In the genomic region with DNA sequence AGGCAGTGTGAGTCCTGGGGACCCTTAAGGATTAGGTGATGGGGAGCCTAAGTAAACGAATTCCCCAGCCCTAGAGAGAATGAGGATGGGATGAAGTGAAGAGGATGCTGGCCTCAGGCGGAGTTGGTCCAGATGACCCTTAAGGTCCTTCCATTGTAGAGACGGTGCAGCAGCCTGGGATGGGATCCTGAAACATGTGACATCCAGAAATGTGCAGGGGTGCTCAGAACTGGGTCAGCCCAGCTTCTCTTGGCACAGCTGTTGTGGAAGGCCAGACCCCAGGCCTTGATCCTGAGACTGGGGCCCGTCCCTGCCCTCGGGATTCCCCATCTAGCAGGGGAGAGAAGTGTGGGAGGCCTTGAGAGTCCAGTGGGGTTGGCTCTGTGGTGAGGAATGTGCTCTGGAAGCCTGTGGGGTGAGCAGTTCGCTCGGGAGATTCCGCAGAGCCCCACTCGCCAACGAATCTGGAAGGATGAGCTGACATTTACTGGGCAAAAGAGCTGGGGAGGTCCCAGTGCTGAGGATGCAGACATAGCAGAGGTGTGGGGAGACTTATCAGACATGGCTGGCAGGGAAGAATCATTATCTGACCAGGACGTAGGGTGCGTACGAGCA, we compare ENCODE assay signal across 28 cellular contexts. TPM values are rescaled to one million over a fixed set of nuclear protein-coding genes. Genes with fewer than 3 reads are reported as not detected.
A peak's percentile ranks its signal among the peaks of the same experiment; 100 is the strongest.
DNase-seq lines count a peak whose midpoint lies in the region; ATAC-seq, FAIRE-seq and TF ChIP-seq lines count a peak whose summit lies in the region.
"Had no signal": no experiment of that assay in that cellular context is flagged by ENCODE, and none has a peak within 500 bp of the region (broad histone marks: within the 10 kb centered on the region; RNA-seq: fewer than 3 reads in every experiment).

No MANE protein-coding gene starts in this region.

- no peak overlapping the region for H2AFZ ChIP-seq in smooth muscle cell (ENCODE audit: low read depth)
- H2AFZ ChIP-seq: GM23248 had no signal

- H3K27me3 Mint-ChIP-seq in CD4-positive, CD25-positive, alpha-beta regulatory T cell = no peaks in the 10 kb centered on the region
- H3K27me3 Mint-ChIP-seq in activated T-cell treated with anti-CD3 and anti-CD28 coated beads, Interleukin-2, amount 50 U/mL, for 72 hours (ENCODE audit: low read depth) = no peaks in the 10 kb centered on the region

- H3K36me3 Mint-ChIP-seq in CD4-positive, CD25-positive, alpha-beta regulatory T cell = peaks cover 34% of the 10 kb centered on the region
- peaks cover 2 to 4% of the 10 kb centered on the region in 2 donors for H3K36me3 Mint-ChIP-seq in activated T-cell treated with anti-CD3 and anti-CD28 coated beads, Interleukin-2, amount 50 U/mL, for 72 hours (ENCODE audit: insufficient read depth in 2 of 2)

- H3K27ac Mint-ChIP-seq in CD4-positive, CD25-positive, alpha-beta regulatory T cell = peak overlapping the region in 2 of 3 donors; percentile 33 to 65
- no peak overlapping the region for H3K27ac Mint-ChIP-seq in activated T-cell treated with anti-CD3 and anti-CD28 coated beads, Interleukin-2, amount 50 U/mL, for 72 hours
- H3K27ac Mint-ChIP-seq: HFFc6, WTC11 had no signal

- no peak for TF ChIP-seq POLR2A in stomach (IDR thresholded peaks at IDR 0.05)

- ATAC-seq in CD4-positive, CD25-positive, alpha-beta regulatory T cell (ENCODE audit: low read depth in 2 of 2) = no peak
- no peak for ATAC-seq in activated T-cell treated with anti-CD3 and anti-CD28 coated beads, Interleukin-2, amount 50 U/mL, for 72 hours (replicated peaks in 1 of 2)
- no peak for ATAC-seq in GM21717 (IDR thresholded peaks at IDR 0.05; ENCODE audit: unreplicated experiment)
- ATAC-seq: GM12878, right cardiac atrium, WTC11 had no signal

- H3K9me3 ChIP-seq in CD4-positive, CD25-positive, alpha-beta regulatory T cell (ENCODE audit: control insufficient read depth in 2 of 2, low read length in 2 of 2) = no peaks in the 10 kb centered on the region
- H3K9me3 ChIP-seq in ascending aorta = no peaks in the 10 kb centered on the region
- no peaks in the 10 kb centered on the region for H3K9me3 ChIP-seq in kidney (ENCODE audit: control insufficient read depth in 1 of 2, low read length in 2 of 2)
- no peaks in the 10 kb centered on the region for H3K9me3 ChIP-seq in stomach
- no peaks in the 10 kb centered on the region for H3K9me3 ChIP-seq in smooth muscle cell (replicated peaks; ENCODE audit: low read depth)
- H3K9me3 ChIP-seq: ovary had no signal

- peaks cover 0 to 2% (median 0%) of the 10 kb centered on the region in 7 donors for H3K9me3 Mint-ChIP-seq in CD4-positive, CD25-positive, alpha-beta regulatory T cell
- H3K9me3 Mint-ChIP-seq in activated T-cell treated with anti-CD3 and anti-CD28 coated beads, Interleukin-2, amount 50 U/mL, for 72 hours = peaks cover 0 to 2% of the 10 kb centered on the region in 2 donors
- H3K9me3 Mint-ChIP-seq: HFFc6 had no signal

- no peak for TF ChIP-seq EP300 in stomach (IDR thresholded peaks at IDR 0.05)

- H3K36me3 ChIP-seq in CD4-positive, CD25-positive, alpha-beta regulatory T cell (ENCODE audit: control insufficient read depth, insufficient read depth, low read length) = peaks cover 23% of the 10 kb centered on the region
- peaks cover 23 to 31% of the 10 kb centered on the region in 2 donors for H3K36me3 ChIP-seq in ascending aorta
- H3K36me3 ChIP-seq in kidney (ENCODE audit: control insufficient read depth in 1 of 2, insufficient read depth in 2 of 2, low read length in 2 of 2) = peaks cover 6 to 22% of the 10 kb centered on the region in 2 donors
- H3K36me3 ChIP-seq in stomach = peaks cover 9 to 69% (median 59%) of the 10 kb centered on the region in 4 donors
- H3K36me3 ChIP-seq in smooth muscle cell (ENCODE audit: low read depth) = no peaks in the 10 kb centered on the region
- H3K36me3 ChIP-seq: ovary had no signal

- FAIRE-seq in kidney (lab: Jason Lieb, UNC) = no peak
- FAIRE-seq: GM12878 had no signal

- H3K4me2 ChIP-seq in smooth muscle cell = no peak overlapping the region
- H3K4me2 ChIP-seq: KMS-11 had no signal

- TF ChIP-seq CTCF in ascending aorta (IDR thresholded peaks at IDR 0.05) = no peak
- TF ChIP-seq CTCF in kidney (IDR thresholded peaks at IDR 0.05; ENCODE audit: borderline replicate concordance, extremely low read depth, insufficient read depth) = no peak
- no peak for TF ChIP-seq CTCF in stomach (IDR thresholded peaks at IDR 0.05)
- TF ChIP-seq CTCF in smooth muscle cell (IDR thresholded peaks at IDR 0.05; ENCODE audit: borderline replicate concordance, insufficient read depth, poor library complexity, severe bottlenecking) = no peak

- no peaks in the 10 kb centered on the region for H3K27me3 ChIP-seq in CD4-positive, CD25-positive, alpha-beta regulatory T cell (ENCODE audit: control insufficient read depth, insufficient read depth, low read length)
- no peaks in the 10 kb centered on the region for H3K27me3 ChIP-seq in ascending aorta
- no peaks in the 10 kb centered on the region for H3K27me3 ChIP-seq in stomach
- H3K27me3 ChIP-seq in smooth muscle cell (ENCODE audit: low read depth) = no peaks in the 10 kb centered on the region
- H3K27me3 ChIP-seq: ovary had no signal

- peaks cover 5% of the 10 kb centered on the region for H3K79me2 ChIP-seq in smooth muscle cell (ENCODE audit: low read depth)

- no peaks in the 10 kb centered on the region for H3F3A ChIP-seq in smooth muscle cell (ENCODE audit: low read depth)

- WGBS in stomach, 5 donors = 64 to 84% (median 78%) methylated on average over 13 of the region's 13 CpGs
- 74% methylated on average over 13 of the region's 13 CpGs for WGBS in smooth muscle cell (ENCODE audit: low lambda C conversion rate)

- DNase-seq in CD4-positive, CD25-positive, alpha-beta regulatory T cell = no peak
- DNase-seq in ascending aorta (ENCODE audit: low spot score in 2 of 2) (peak in 1 of 2 donors; percentile 58), kidney (peak; percentile 76), stomach (no peak), smooth muscle cell (lab: John Stamatoyannopoulos, UW; ENCODE audit: unreplicated experiment) (no peak)
- no peak for DNase-seq in stimulated activated naive CD4-positive, alpha-beta T cell (lab: John Stamatoyannopoulos, UW)
- DNase-seq in activated T-cell treated with anti-CD3 and anti-CD28 coated beads, Interleukin-2, amount 50 U/mL, for 72 hours = no peak
- DNase-seq: activated CD4-positive, alpha-beta T cell treated with anti-CD3 and anti-CD28 coated beads, Interleukin-2, amount 50 U/mL, for 48 hours; activated naive CD4-positive, alpha-beta T cell; anterior cingulate cortex; COR-L47; DMS79; effector CD4-positive, alpha-beta T cell; erythroblast; GM23248; HFFc6; islet precursor cell; NCI-H69; RPMI8226; T1000 had no signal

- H4K20me1 ChIP-seq in smooth muscle cell (ENCODE audit: low read depth) = peaks cover 45% of the 10 kb centered on the region

- no peak overlapping the region for H3K27ac ChIP-seq in CD4-positive, CD25-positive, alpha-beta regulatory T cell (ENCODE audit: insufficient read depth, low read length, poor library complexity, severe bottlenecking)
- H3K27ac ChIP-seq in ascending aorta = peak overlapping the region; percentile 39 to 66
- H3K27ac ChIP-seq in kidney (ENCODE audit: low read depth in 2 of 2, low read length in 2 of 2) = no peak overlapping the region
- peak overlapping the region in 3 of 5 donors; percentile 23 to 49 (median 38) for H3K27ac ChIP-seq in stomach
- H3K27ac ChIP-seq in smooth muscle cell (ENCODE audit: low read depth) = no peak overlapping the region
- H3K27ac ChIP-seq: GM23248, KMS-11, ovary had no signal

- H3K4me3 Mint-ChIP-seq in CD4-positive, CD25-positive, alpha-beta regulatory T cell = no peak overlapping the region
- no peak overlapping the region for H3K4me3 Mint-ChIP-seq in activated T-cell treated with anti-CD3 and anti-CD28 coated beads, Interleukin-2, amount 50 U/mL, for 72 hours
- H3K4me3 Mint-ChIP-seq: HFFc6, WTC11 had no signal

- H3K4me1 Mint-ChIP-seq in CD4-positive, CD25-positive, alpha-beta regulatory T cell = peaks cover 0 to 18% (median 8%) of the 10 kb centered on the region in 4 donors
- no peaks in the 10 kb centered on the region for H3K4me1 Mint-ChIP-seq in activated T-cell treated with anti-CD3 and anti-CD28 coated beads, Interleukin-2, amount 50 U/mL, for 72 hours (ENCODE audit: low read depth)

- intact Hi-C loops in ascending aorta (cut with DNase I) (loop anchor here (10.0 kb wide), 2 partner anchors 168 to 322 kb away; no protein-coding TSS in a partner anchor), kidney (cut with DNase I) (no loop called here), stomach (cut with DNase I; ENCODE audit: low total_unique reads) (loop anchor here (10.0 kb wide), 1 partner anchor 172 kb away; no protein-coding TSS in a partner anchor)

- no peak overlapping the region for H3K4me3 ChIP-seq in CD4-positive, CD25-positive, alpha-beta regulatory T cell (ENCODE audit: low read depth, low read length)
- H3K4me3 ChIP-seq in ascending aorta = no peak overlapping the region
- no peak overlapping the region for H3K4me3 ChIP-seq in kidney (ENCODE audit: low read length in 2 of 2)
- H3K4me3 ChIP-seq in stomach = no peak overlapping the region
- H3K4me3 ChIP-seq in smooth muscle cell = no peak overlapping the region
- H3K4me3 ChIP-seq: GM12878, GM23248, ovary had no signal

- H3K4me1 ChIP-seq in CD4-positive, CD25-positive, alpha-beta regulatory T cell (ENCODE audit: control insufficient read depth, insufficient read depth, low read length, poor library complexity, severe bottlenecking) = peaks cover 7% of the 10 kb centered on the region
- H3K4me1 ChIP-seq in ascending aorta (peaks cover 4 to 21% of the 10 kb centered on the region in 2 donors), kidney (ENCODE audit: control insufficient read depth in 1 of 2, insufficient read depth in 1 of 2, low read depth in 1 of 2, low read length in 2 of 2) (peaks cover 0 to 5% of the 10 kb centered on the region in 2 donors), stomach (peaks cover 0 to 32% (median 11%) of the 10 kb centered on the region in 4 donors), smooth muscle cell (ENCODE audit: low read depth) (no peaks in the 10 kb centered on the region)

- no peak overlapping the region for H3K9ac ChIP-seq in kidney (ENCODE audit: low read length in 2 of 2)
- no peak overlapping the region for H3K9ac ChIP-seq in smooth muscle cell (ENCODE audit: low read depth)
- H3K9ac ChIP-seq: GM23248, KMS-11 had no signal

RNA-seq across cellular contexts. Expression of a gene that starts 28.1 kb away (rescaled TPM):
- not detected for total RNA-seq in CD4-positive, CD25-positive, alpha-beta regulatory T cell
- not detected for polyA plus RNA-seq in CD4-positive, CD25-positive, alpha-beta regulatory T cell
- total RNA-seq in ascending aorta = not detected
- not detected for total RNA-seq in kidney
- polyA plus RNA-seq in kidney (ENCODE audit: insufficient read depth, low read depth, low replicate concordance) = not detected
- total RNA-seq in stomach = not detected
- polyA plus RNA-seq in stomach = not detected
- total RNA-seq in smooth muscle cell = not detected in 2 replicates
- polyA plus RNA-seq in smooth muscle cell = not detected in 2 replicates
- not detected for total RNA-seq in activated T-cell treated with anti-CD3 and anti-CD28 coated beads, Interleukin-2, amount 50 U/mL, for 72 hours
- total RNA-seq: cerebellum, GM12878, GM23248, HFFc6, ovary, right cardiac atrium, temporal lobe, WTC11 had no signal
- polyA plus RNA-seq: GM12878, GM23248, ovary, right cardiac atrium had no signal

RNA-seq across cellular contexts. Expression of a gene that starts 36.5 kb away (rescaled TPM):
- total RNA-seq in CD4-positive, CD25-positive, alpha-beta regulatory T cell = 20.2 TPM
- polyA plus RNA-seq in CD4-positive, CD25-positive, alpha-beta regulatory T cell = 10 to 100 TPM; 12.2 to 21.7 (median 14.0) TPM
- 34.4 TPM for total RNA-seq in ascending aorta
- total RNA-seq in kidney = 36.9 TPM
- 17.4 TPM for polyA plus RNA-seq in kidney (ENCODE audit: insufficient read depth, low read depth, low replicate concordance)
- 10 to 100 TPM in 1 of 5 donors, 1 to 10 TPM in 4; 1.3 to 49.8 (median 1.8) TPM for total RNA-seq in stomach
- 10 to 100 TPM; 10.1 to 12.6 (median 11.8) TPM for polyA plus RNA-seq in stomach
- total RNA-seq in smooth muscle cell = 11.7 and 30.0 TPM in 2 replicates
- 38.2 and 40.4 TPM in 2 replicates for polyA plus RNA-seq in smooth muscle cell
- 10 to 100 TPM; 16.9 to 23.9 TPM for total RNA-seq in activated T-cell treated with anti-CD3 and anti-CD28 coated beads, Interleukin-2, amount 50 U/mL, for 72 hours

Comparison
In these comparisons a context has a peak if more than half of its experiments do, and no peak if none do; other contexts are left out.
1. H3K27ac ChIP-seq: peak in ascending aorta (2 of 2) and stomach (3 of 5); none in CD4-positive, CD25-positive, alpha-beta regulatory T cell (single experiment), kidney (0 of 2) and smooth muscle cell (single experiment).